In the genomic region with DNA sequence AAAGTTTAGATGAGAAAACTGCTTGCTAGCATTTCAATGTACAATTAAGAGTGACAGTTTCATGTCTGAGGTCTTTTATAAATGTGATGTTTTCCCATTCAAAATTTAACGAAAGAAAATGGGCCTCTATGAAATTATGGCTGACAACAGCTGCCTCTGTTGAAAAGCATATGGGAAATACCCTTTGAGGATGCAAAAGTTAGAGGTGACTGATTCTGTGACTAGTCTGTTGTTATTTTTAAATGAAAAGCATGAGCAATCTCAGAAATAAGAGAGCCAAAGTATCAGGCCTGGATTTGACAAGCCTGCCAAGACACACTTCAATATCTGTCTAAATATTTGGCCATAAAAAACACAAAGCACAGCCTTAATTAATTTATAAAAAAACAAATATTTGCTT, we compare ENCODE assay signal across 14 cellular contexts.
DNase-seq lines count a peak whose midpoint lies in the region; ATAC-seq and TF ChIP-seq lines count a peak whose summit lies in the region.
"Had no signal": no experiment of that assay in that cellular context is flagged by ENCODE, and none has a peak within 500 bp of the region (broad histone marks: within the 10 kb centered on the region; RNA-seq: fewer than 3 reads in every experiment).

No MANE protein-coding gene starts in this region.

- DNase-seq in NCI-H2029 (lab: John Stamatoyannopoulos, UW) (peak; percentile 17), right lobe of liver (no peak), HEK293T (ENCODE audit: extremely low spot score) (no peak), HAP-1 (ENCODE audit: low spot score in 2 of 2) (no peak)
- DNase-seq in activated naive CD4-positive, alpha-beta T cell treated with anti-CD3 and anti-CD28 coated beads, Interleukin-2, amount 50 U/mL, for 16 hours: no peak
- DNase-seq: activated CD4-positive, alpha-beta memory T cell treated with anti-CD3 and anti-CD28 coated beads, Interleukin-2, amount 10 ng/mL, durations not matched to agents 7 days and 5 days; foreskin keratinocyte; left ventricle myocardium superior; stimulated activated CD4-positive, alpha-beta T cell treated with anti-CD3 and anti-CD28 coated beads, Interleukin-4, amount 100 ng/mL, for 24 hours had no signal

- TF ChIP-seq POLR2A in right lobe of liver (IDR thresholded peaks at IDR 0.05): no peak

- no peak overlapping the region for H3K27ac ChIP-seq in right lobe of liver
- H3K27ac ChIP-seq: foreskin keratinocyte had no signal

- in situ Hi-C loops in HAP-1 (cut with MboI; ENCODE audit: low sequenced_read_pairs): no loop called here

- no peaks in the 10 kb centered on the region for H3K27me3 ChIP-seq in right lobe of liver
- no peaks in the 10 kb centered on the region for H3K27me3 ChIP-seq in HAP-1 (ENCODE audit: low read depth)
- H3K27me3 ChIP-seq: foreskin keratinocyte had no signal

- no peaks in the 10 kb centered on the region for H3K9me3 ChIP-seq in right lobe of liver
- no peaks in the 10 kb centered on the region for H3K9me3 ChIP-seq in HAP-1

- WGBS in right lobe of liver (ENCODE audit: insufficient coverage, low coverage, low lambda C conversion rate, missing lambda C conversion rate): 38% methylated on average over 1 of the region's 1 CpG

- intact Hi-C loops in right lobe of liver (cut with DNase I): no loop called here

- no peaks in the 10 kb centered on the region for H3K4me1 ChIP-seq in right lobe of liver
- H3K4me1 ChIP-seq in HAP-1: no peaks in the 10 kb centered on the region
- H3K4me1 ChIP-seq: foreskin keratinocyte had no signal

- ATAC-seq in GM18867 (IDR thresholded peaks at IDR 0.05; ENCODE audit: unreplicated experiment) (peak; percentile 93), GM21423 (IDR thresholded peaks at IDR 0.05; ENCODE audit: unreplicated experiment) (peak; percentile 87), HG03039 (IDR thresholded peaks at IDR 0.05; ENCODE audit: unreplicated experiment) (peak; percentile 98), right lobe of liver (no peak)
- ATAC-seq: activated naive CD4-positive, alpha-beta T cell treated with anti-CD3 and anti-CD28 coated beads, Interleukin-2, amount 50 U/mL, for 72 hours; foreskin keratinocyte; K562; left ventricle myocardium superior had no signal

- CTCF ChIA-PET in HEK293T (lab: Yijun Ruan, JAX): no interaction called here

- H3K36me3 ChIP-seq in right lobe of liver: no peaks in the 10 kb centered on the region
- no peaks in the 10 kb centered on the region for H3K36me3 ChIP-seq in HAP-1 (replicated peaks)

- no peak for TF ChIP-seq CTCF in right lobe of liver (IDR thresholded peaks at IDR 0.05)

- POLR2A ChIA-PET in HEK293T (lab: Yijun Ruan, JAX): no interaction called here

- H3K4me3 ChIP-seq in right lobe of liver (no peak overlapping the region), HAP-1 (no peak overlapping the region)
- H3K4me3 ChIP-seq: K562 had no signal

TF ChIP-seq in HEK293T, 16 proteins besides CTCF, POLR2A, EP300 and RAD21:
- TF ChIP-seq HDGF (IDR thresholded peaks at IDR 0.05; ENCODE audit: borderline replicate concordance) (no peak), L3MBTL2 (conservative IDR thresholded peaks at IDR 0.05) (no peak), PKNOX1 (IDR thresholded peaks at IDR 0.05) (no peak), TARDBP (IDR thresholded peaks at IDR 0.05) (no peak), SUZ12 (IDR thresholded peaks at IDR 0.05) (no peak), SP1 (IDR thresholded peaks at IDR 0.05) (no peak), ELF4 (IDR thresholded peaks at IDR 0.05) (no peak), CTBP1 (IDR thresholded peaks at IDR 0.05; ENCODE audit: borderline replicate concordance) (no peak), NFRKB (IDR thresholded peaks at IDR 0.05) (no peak), ZNF384 (IDR thresholded peaks at IDR 0.05) (no peak), LEF1 (IDR thresholded peaks at IDR 0.05; ENCODE audit: borderline replicate concordance) (no peak), FOXM1 (IDR thresholded peaks at IDR 0.05; ENCODE audit: borderline replicate concordance) (no peak), FOXA1 (IDR thresholded peaks at IDR 0.05) (no peak), BHLHE40 (IDR thresholded peaks at IDR 0.05; ENCODE audit: borderline replicate concordance) (no peak), FOXK2 (IDR thresholded peaks at IDR 0.05) (no peak), ARNT (IDR thresholded peaks at IDR 0.05) (no peak)

Comparison
In these comparisons a context has a peak if more than half of its experiments do, and no peak if none do; other contexts are left out.
1. ATAC-seq: peak in GM18867 (single experiment), GM21423 (single experiment) and HG03039 (single experiment); none in right lobe of liver (0 of 4).